ENCODE assay signal across 8 cellular contexts in genomic region chr10:88114368-88114767, GRCh38.
DNase-seq lines count a peak whose midpoint lies in the region; ATAC-seq and TF ChIP-seq lines count a peak whose summit lies in the region.

No MANE protein-coding gene starts in this region.

- H3K36me3 ChIP-seq in sigmoid colon: no peaks in the 10 kb centered on the region

- no peak overlapping the region for H3K27ac Mint-ChIP-seq in activated CD4-positive, alpha-beta T cell treated with anti-CD3 and anti-CD28 coated beads, Interleukin-2, amount 10 ng/mL, durations not matched to agents 7 days and 5 days

- H3K27me3 Mint-ChIP-seq in activated CD4-positive, alpha-beta T cell treated with anti-CD3 and anti-CD28 coated beads, Interleukin-2, amount 10 ng/mL, durations not matched to agents 7 days and 5 days: peaks cover 11% of the 10 kb centered on the region

- peaks cover 11% of the 10 kb centered on the region for H3K4me1 Mint-ChIP-seq in activated CD4-positive, alpha-beta T cell treated with anti-CD3 and anti-CD28 coated beads, Interleukin-2, amount 10 ng/mL, durations not matched to agents 7 days and 5 days

- POLR2A ChIA-PET in activated CD4-positive, alpha-beta T cell treated with anti-CD3 and anti-CD28 coated beads, Interleukin-2, amount 10 ng/mL, durations not matched to agents 7 days and 5 days (lab: Charles Lee): no interaction called here

- H3K9me3 Mint-ChIP-seq in activated CD4-positive, alpha-beta T cell treated with anti-CD3 and anti-CD28 coated beads, Interleukin-2, amount 10 ng/mL, durations not matched to agents 7 days and 5 days: peaks cover 3% of the 10 kb centered on the region

- TF ChIP-seq EP300 in sigmoid colon (IDR thresholded peaks at IDR 0.05): no peak

- peak in 3 of 4 experiments; percentile 20 to 30 (median 26) for TF ChIP-seq CTCF in sigmoid colon (IDR thresholded peaks at IDR 0.05)

- in situ Hi-C loops in SK-MEL-5 (cut with HindIII; ENCODE audit: low pct_unique_long_range_greater_than_20kb, low sequenced_read_pairs): no loop called here

- TF ChIP-seq POLR2A in sigmoid colon (IDR thresholded peaks at IDR 0.05): no peak

- H3K27ac ChIP-seq in sigmoid colon: no peak overlapping the region

- no peaks in the 10 kb centered on the region for H3K4me1 ChIP-seq in sigmoid colon

- intact Hi-C loops in sigmoid colon (cut with DNase I): loop anchor here (5.0 kb wide), 1 partner anchor 262 kb away; no protein-coding TSS in a partner anchor

- no peaks in the 10 kb centered on the region for H3K9me3 ChIP-seq in sigmoid colon

- CTCF ChIA-PET in activated CD4-positive, alpha-beta T cell treated with anti-CD3 and anti-CD28 coated beads, Interleukin-2, amount 10 ng/mL, durations not matched to agents 7 days and 5 days (lab: Charles Lee): interaction anchor here (0.6 to 1.6 kb wide), 7 partner anchors 9 to 262 kb away, joined by 3 to 4 read pairs (median 3); no protein-coding TSS in a partner anchor

- peak; percentile 35 for DNase-seq in activated CD4-positive, alpha-beta T cell treated with anti-CD3 and anti-CD28 coated beads for 48 hours
- no peak for DNase-seq in activated CD4-positive, alpha-beta T cell treated with anti-CD3 and anti-CD28 coated beads, Interleukin-2, amount 10 ng/mL, durations not matched to agents 7 days and 5 days
- peak; percentile 70 for DNase-seq in HuH-7 (ENCODE audit: low spot score)
- peak; percentile 77 for DNase-seq in SK-MEL-5 (ENCODE audit: low read depth, low spot score)
- peak; percentile 22 for DNase-seq in glomerular endothelial cell (ENCODE audit: extremely low read depth, low read depth, low spot score)
- DNase-seq in sigmoid colon: no peak
- DNase-seq in ureter (ENCODE audit: low spot score): no peak

- WGBS in sigmoid colon, 2 donors: 59 to 86% methylated on average over 7 of the region's 7 CpGs

- H3K27me3 ChIP-seq in sigmoid colon: no peaks in the 10 kb centered on the region

- no peaks in the 10 kb centered on the region for H3K36me3 Mint-ChIP-seq in activated CD4-positive, alpha-beta T cell treated with anti-CD3 and anti-CD28 coated beads, Interleukin-2, amount 10 ng/mL, durations not matched to agents 7 days and 5 days (ENCODE audit: low read depth)

- no peak overlapping the region for H3K4me3 ChIP-seq in sigmoid colon

- no peak overlapping the region for H3K4me3 Mint-ChIP-seq in activated CD4-positive, alpha-beta T cell treated with anti-CD3 and anti-CD28 coated beads, Interleukin-2, amount 10 ng/mL, durations not matched to agents 7 days and 5 days

- no peak for ATAC-seq in GM19035 (IDR thresholded peaks at IDR 0.05; ENCODE audit: unreplicated experiment)

Comparison
In these comparisons a context has a peak if more than half of its experiments do, and no peak if none do; other contexts are left out.
1. DNase-seq: peak in activated CD4-positive, alpha-beta T cell treated with anti-CD3 and anti-CD28 coated beads for 48 hours (single experiment), HuH-7 (single experiment), SK-MEL-5 (single experiment) and glomerular endothelial cell (single experiment); none in activated CD4-positive, alpha-beta T cell treated with anti-CD3 and anti-CD28 coated beads, Interleukin-2, amount 10 ng/mL, durations not matched to agents 7 days and 5 days (single experiment), sigmoid colon (single experiment) and ureter (single experiment).